9 cellular contexts compared by ENCODE assay signal in genomic region chr4:36332782-36333131, GRCh38. TPM values are rescaled to one million over a fixed set of nuclear protein-coding genes. Genes with fewer than 3 reads are reported as not detected.
DNase-seq lines count a peak whose midpoint lies in the region; ATAC-seq, FAIRE-seq and TF ChIP-seq lines count a peak whose summit lies in the region.
"Had no signal": no experiment of that assay in that cellular context is flagged by ENCODE, and none has a peak within 500 bp of the region (broad histone marks: within the 10 kb centered on the region; RNA-seq: fewer than 3 reads in every experiment).

No MANE protein-coding gene starts in this region.

- peak; percentile 35 for DNase-seq in GM10266 (ENCODE audit: extremely low spot score)
- no peak for DNase-seq in GM19239 (ENCODE audit: insufficient read length, low spot score)
- DNase-seq in D341Med (ENCODE audit: low spot score): no peak
- DNase-seq in foreskin keratinocyte: no peak
- DNase-seq in cortex of kidney (lab: John Stamatoyannopoulos, UW): no peak
- no peak for DNase-seq in stimulated activated CD4-positive, alpha-beta T cell treated with anti-CD3 and anti-CD28 coated beads, Interleukin-4, amount 100 ng/mL, for 24 hours

- ATAC-seq in HG02759 (IDR thresholded peaks at IDR 0.05; ENCODE audit: unreplicated experiment) (peak; percentile 97), HG03521 (IDR thresholded peaks at IDR 0.05; ENCODE audit: unreplicated experiment) (peak; percentile 100), foreskin keratinocyte (no peak)

- peak; percentile 96 for FAIRE-seq in GM19239 (lab: Jason Lieb, UNC)

- TF ChIP-seq CTCF in GM10266 (IDR thresholded peaks at IDR 0.05; ENCODE audit: control insufficient read depth, insufficient read depth, low read depth, missing control alignments): no peak
- TF ChIP-seq CTCF in foreskin keratinocyte (conservative IDR thresholded peaks at IDR 0.05): no peak

- no peaks in the 10 kb centered on the region for H3K4me1 ChIP-seq in foreskin keratinocyte

- no peaks in the 10 kb centered on the region for H3K27me3 ChIP-seq in foreskin keratinocyte
- H3K27me3 ChIP-seq: BLaER1 treated with 17β-estradiol and CSF1 and Interleukin-3, amounts not matched to agents 10 nM and 100 nM had no signal

- no peak overlapping the region for H3K27ac ChIP-seq in foreskin keratinocyte
- H3K27ac ChIP-seq: BLaER1 treated with 17β-estradiol and CSF1 and Interleukin-3, amounts not matched to agents 10 nM and 100 nM had no signal

RNA-seq across cellular contexts. Expression of gene DTHD1, which starts 51.3 kb away (rescaled TPM):
- not detected in 2 replicates for total RNA-seq in foreskin keratinocyte
- not detected in 2 replicates for polyA plus RNA-seq in foreskin keratinocyte
